In the genomic region with DNA sequence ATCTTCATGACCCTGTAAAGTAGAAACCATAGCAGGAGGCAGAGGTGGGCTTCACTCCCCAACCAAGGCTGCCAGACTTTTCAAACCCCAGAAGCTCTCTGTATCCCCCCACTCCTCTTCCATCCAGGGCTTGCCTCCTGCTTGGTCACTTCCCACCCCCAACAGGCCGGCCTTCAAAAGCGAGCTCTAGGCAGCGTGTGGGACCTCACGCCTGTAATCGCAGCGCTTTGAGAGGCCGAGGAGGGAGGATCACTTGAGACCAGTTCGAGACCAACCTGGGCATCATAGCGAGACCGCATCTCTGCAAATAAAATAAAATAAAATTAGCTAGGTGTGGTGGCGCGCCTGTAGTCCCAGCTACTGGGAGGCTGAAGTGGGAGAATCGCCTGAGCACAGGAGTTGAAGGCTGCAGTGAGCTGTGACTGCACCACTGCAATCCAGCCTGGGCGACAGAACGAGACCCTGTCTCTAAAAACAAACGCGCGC, we compare ENCODE assay signal across 7 cellular contexts. TPM values are rescaled to one million over a fixed set of nuclear protein-coding genes. Genes with fewer than 3 reads are reported as not detected.
DNase-seq lines count a peak whose midpoint lies in the region; ATAC-seq lines count a peak whose summit lies in the region.

No MANE protein-coding gene starts in this region.

- H3K36me3 Mint-ChIP-seq in activated CD8-positive, alpha-beta T cell treated with anti-CD3 and anti-CD28 coated beads, Interleukin-2, amount 10 ng/mL, durations not matched to agents 7 days and 5 days (ENCODE audit: low read depth) = no peaks in the 10 kb centered on the region
- H3K36me3 Mint-ChIP-seq in immature natural killer cell = peaks cover 0 to 4% (median 3%) of the 10 kb centered on the region in 3 donors

- H3K27ac Mint-ChIP-seq in activated CD8-positive, alpha-beta T cell treated with anti-CD3 and anti-CD28 coated beads, Interleukin-2, amount 10 ng/mL, durations not matched to agents 7 days and 5 days = peak overlapping the region; percentile 91
- H3K27ac Mint-ChIP-seq in immature natural killer cell = peak overlapping the region; percentile 91 to 96 (median 95)
- H3K27ac Mint-ChIP-seq in stimulated activated naive CD8-positive, alpha-beta T cell treated with anti-CD3 and anti-CD28 coated beads, Interleukin-15, amount 100 ng/mL, for 72 hours = peak overlapping the region; percentile 93 to 96

- DNase-seq in activated CD8-positive, alpha-beta T cell treated with anti-CD3 and anti-CD28 coated beads, Interleukin-2, amount 10 ng/mL, durations not matched to agents 7 days and 5 days = no peak
- DNase-seq in immature natural killer cell = no peak
- no peak for DNase-seq in stimulated activated naive CD8-positive, alpha-beta T cell treated with anti-CD3 and anti-CD28 coated beads, Interleukin-15, amount 100 ng/mL, for 72 hours
- DNase-seq in NCI-H1417 treated with DMSO at 0.1 percent for 48 hours (lab: John Stamatoyannopoulos, UW) = no peak
- DNase-seq in occipital lobe (lab: John Stamatoyannopoulos, UW) = no peak
- no peak for DNase-seq in T1000 (lab: John Stamatoyannopoulos, UW)

- CTCF ChIA-PET in activated CD8-positive, alpha-beta T cell treated with anti-CD3 and anti-CD28 coated beads, Interleukin-2, amount 10 ng/mL, durations not matched to agents 7 days and 5 days (lab: Charles Lee) = interaction anchor here (1.2 kb wide), 1 partner anchor 106 kb away, joined by 6 read pairs; no protein-coding TSS in a partner anchor

- peak overlapping the region; percentile 85 for H3K4me3 Mint-ChIP-seq in activated CD8-positive, alpha-beta T cell treated with anti-CD3 and anti-CD28 coated beads, Interleukin-2, amount 10 ng/mL, durations not matched to agents 7 days and 5 days
- peak overlapping the region; percentile 89 to 92 (median 92) for H3K4me3 Mint-ChIP-seq in immature natural killer cell
- peak overlapping the region; percentile 91 to 93 for H3K4me3 Mint-ChIP-seq in stimulated activated naive CD8-positive, alpha-beta T cell treated with anti-CD3 and anti-CD28 coated beads, Interleukin-15, amount 100 ng/mL, for 72 hours

- ATAC-seq in HG03280 (IDR thresholded peaks at IDR 0.05; ENCODE audit: unreplicated experiment) = peak; percentile 2
- ATAC-seq in activated CD8-positive, alpha-beta T cell treated with anti-CD3 and anti-CD28 coated beads, Interleukin-2, amount 10 ng/mL, durations not matched to agents 7 days and 5 days = no peak
- no peak for ATAC-seq in stimulated activated naive CD8-positive, alpha-beta T cell treated with anti-CD3 and anti-CD28 coated beads, Interleukin-15, amount 100 ng/mL, for 72 hours

- no peaks in the 10 kb centered on the region for H3K9me3 Mint-ChIP-seq in activated CD8-positive, alpha-beta T cell treated with anti-CD3 and anti-CD28 coated beads, Interleukin-2, amount 10 ng/mL, durations not matched to agents 7 days and 5 days (ENCODE audit: insufficient read depth)
- H3K9me3 Mint-ChIP-seq in immature natural killer cell = no peaks in the 10 kb centered on the region
- H3K9me3 Mint-ChIP-seq in stimulated activated naive CD8-positive, alpha-beta T cell treated with anti-CD3 and anti-CD28 coated beads, Interleukin-15, amount 100 ng/mL, for 72 hours = no peaks in the 10 kb centered on the region

- peaks cover 8% of the 10 kb centered on the region for H3K27me3 Mint-ChIP-seq in activated CD8-positive, alpha-beta T cell treated with anti-CD3 and anti-CD28 coated beads, Interleukin-2, amount 10 ng/mL, durations not matched to agents 7 days and 5 days (ENCODE audit: low read depth)
- H3K27me3 Mint-ChIP-seq in immature natural killer cell (ENCODE audit: low read depth in 3 of 3) = peaks cover 0 to 18% (median 4%) of the 10 kb centered on the region in 3 donors
- H3K27me3 Mint-ChIP-seq in stimulated activated naive CD8-positive, alpha-beta T cell treated with anti-CD3 and anti-CD28 coated beads, Interleukin-15, amount 100 ng/mL, for 72 hours = no peaks in the 10 kb centered on the region

- peaks cover 17% of the 10 kb centered on the region for H3K4me1 Mint-ChIP-seq in activated CD8-positive, alpha-beta T cell treated with anti-CD3 and anti-CD28 coated beads, Interleukin-2, amount 10 ng/mL, durations not matched to agents 7 days and 5 days (ENCODE audit: low read depth)
- peaks cover 32 to 35% of the 10 kb centered on the region in 2 donors for H3K4me1 Mint-ChIP-seq in immature natural killer cell
- H3K4me1 Mint-ChIP-seq in stimulated activated naive CD8-positive, alpha-beta T cell treated with anti-CD3 and anti-CD28 coated beads, Interleukin-15, amount 100 ng/mL, for 72 hours = peaks cover 30% of the 10 kb centered on the region

- POLR2A ChIA-PET in activated CD8-positive, alpha-beta T cell treated with anti-CD3 and anti-CD28 coated beads, Interleukin-2, amount 10 ng/mL, durations not matched to agents 7 days and 5 days (lab: Charles Lee) = interaction anchor here (0.6 to 2.0 kb wide), 7 partner anchors 11 to 170 kb away, joined by 3 to 7 read pairs (median 4); partner anchors contain the start of gene RHBDD2

RNA-seq across cellular contexts. Expression of gene POR, which starts 0.7 kb away (rescaled TPM):
- 10 to 100 TPM; 31.8 to 32.2 TPM for total RNA-seq in activated CD8-positive, alpha-beta T cell treated with anti-CD3 and anti-CD28 coated beads, Interleukin-2, amount 10 ng/mL, durations not matched to agents 7 days and 5 days
- polyA plus RNA-seq in immature natural killer cell = 10 to 100 TPM; 49.5 to 68.9 (median 64.4) TPM
- total RNA-seq in occipital lobe = 59.0 TPM

RNA-seq across cellular contexts. Expression of gene RHBDD2, which starts 35.4 kb away (rescaled TPM):
- 10 to 100 TPM; 18.1 to 18.4 TPM for total RNA-seq in activated CD8-positive, alpha-beta T cell treated with anti-CD3 and anti-CD28 coated beads, Interleukin-2, amount 10 ng/mL, durations not matched to agents 7 days and 5 days
- polyA plus RNA-seq in immature natural killer cell = 100 to 1,000 TPM in 2 of 3 donors, 10 to 100 TPM in 1; 79.5 to 161 (median 104) TPM
- total RNA-seq in occipital lobe = 27.1 TPM
